ENCODE assay signal across 32 cellular contexts in the genomic region with DNA sequence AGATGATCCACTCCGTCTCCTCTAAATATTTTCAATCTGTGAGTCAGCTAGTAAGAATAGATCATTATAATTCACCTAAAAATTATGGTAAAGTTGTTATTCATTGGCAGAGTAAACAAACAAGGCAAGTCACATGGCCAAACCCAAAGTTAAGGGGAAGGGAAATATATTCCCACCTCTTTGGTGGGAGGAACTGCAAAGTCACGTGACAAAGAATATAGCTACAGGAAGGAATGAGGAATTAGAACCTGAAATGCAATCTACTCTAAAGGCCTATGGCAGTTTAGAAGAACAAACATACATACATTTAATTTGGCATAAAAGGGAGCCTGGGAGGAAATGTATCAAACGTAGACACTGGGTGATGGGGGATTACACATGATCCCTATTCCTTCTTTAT.
"Had no signal": no experiment of that assay in that cellular context is flagged by ENCODE, and none has a peak within 500 bp of the region (broad histone marks: within the 10 kb centered on the region; RNA-seq: fewer than 3 reads in every experiment).

No MANE protein-coding gene starts in this region.

- H3K4me2 ChIP-seq: hepatocyte had no signal

- H2AFZ ChIP-seq: hepatocyte had no signal

- H3K9me3 ChIP-seq: adrenal gland, body of pancreas, esophagus squamous epithelium, gastroesophageal sphincter, heart right ventricle had no signal

- H3K27me3 Mint-ChIP-seq: activated naive CD4-positive, alpha-beta T cell treated with anti-CD3 and anti-CD28 coated beads, Interleukin-2, amount 50 U/mL, for 24 hours; activated naive CD8-positive, alpha-beta T cell treated with anti-CD3 and anti-CD28 coated beads for 36 hours; activated naive CD8-positive, alpha-beta T cell treated with anti-CD3 and anti-CD28 coated beads, Interleukin-2, amount 50 U/mL, for 24 hours had no signal

- H3K27me3 ChIP-seq: body of pancreas had no signal

- H3K36me3 Mint-ChIP-seq: activated naive CD4-positive, alpha-beta T cell treated with anti-CD3 and anti-CD28 coated beads, Interleukin-2, amount 50 U/mL, for 24 hours; activated naive CD8-positive, alpha-beta T cell treated with anti-CD3 and anti-CD28 coated beads for 36 hours; WTC11 had no signal

- H3K27ac ChIP-seq: adrenal gland, body of pancreas, epithelial cell of prostate, esophagus squamous epithelium, gastroesophageal sphincter, heart right ventricle, hepatocyte, VCaP had no signal

- H3K4me3 ChIP-seq: adrenal gland, body of pancreas, esophagus squamous epithelium, gastroesophageal sphincter, heart right ventricle, hepatocyte had no signal

- DNase-seq: activated CD4-positive, alpha-beta memory T cell treated with anti-CD3 and anti-CD28 coated beads, Interleukin-2, amount 10 ng/mL, durations not matched to agents 7 days and 5 days; activated CD4-positive, alpha-beta T cell treated with anti-CD3 and anti-CD28 coated beads for 1 hour; activated CD4-positive, alpha-beta T cell treated with anti-CD3 and anti-CD28 coated beads for 4 hours; activated CD4-positive, alpha-beta T cell treated with anti-CD3 and anti-CD28 coated beads, Interleukin-2, amount 10 ng/mL, durations not matched to agents 7 days and 5 days; activated CD4-positive, alpha-beta T cell treated with anti-CD3 and anti-CD28 coated beads, Interleukin-2, amount 50 U/mL, for 4 hours; activated CD8-positive, alpha-beta memory T cell treated with anti-CD3 and anti-CD28 coated beads, Interleukin-2, amount 50 U/mL, for 48 hours; activated gamma-delta T cell; activated naive CD4-positive, alpha-beta T cell treated with anti-CD3 and anti-CD28 coated beads for 36 hours; activated naive CD8-positive, alpha-beta T cell treated with anti-CD3 and anti-CD28 coated beads for 36 hours; activated naive CD8-positive, alpha-beta T cell treated with anti-CD3 and anti-CD28 coated beads, Interleukin-2, amount 50 U/mL, for 24 hours; activated T-cell treated with anti-CD3 and anti-CD28 coated beads for 4 hours; activated T-cell treated with anti-CD3 and anti-CD28 coated beads, Interleukin-2, amount 50 U/mL, for 24 hours; activated T-cell treated with anti-CD3 and anti-CD28 coated beads, Interleukin-2, amount 50 U/mL, for 72 hours; adrenal gland; amygdala; aorta; body of pancreas; caudate nucleus; cortex of kidney; effector CD8-positive, alpha-beta T cell; esophagus squamous epithelium; foreskin melanocyte; heart right ventricle; T-helper 17 cell; T1000 had no signal

- H3K79me2 ChIP-seq: hepatocyte had no signal

- H3K36me3 ChIP-seq: adrenal gland, esophagus squamous epithelium, gastroesophageal sphincter, heart right ventricle had no signal

- H3K4me1 Mint-ChIP-seq: activated CD4-positive, alpha-beta memory T cell treated with anti-CD3 and anti-CD28 coated beads, Interleukin-2, amount 10 ng/mL, durations not matched to agents 7 days and 5 days; activated CD4-positive, alpha-beta T cell treated with anti-CD3 and anti-CD28 coated beads, Interleukin-2, amount 10 ng/mL, durations not matched to agents 7 days and 5 days; T-helper 17 cell had no signal

- H3K27ac Mint-ChIP-seq: activated CD4-positive, alpha-beta memory T cell treated with anti-CD3 and anti-CD28 coated beads, Interleukin-2, amount 10 ng/mL, durations not matched to agents 7 days and 5 days; activated CD4-positive, alpha-beta T cell treated with anti-CD3 and anti-CD28 coated beads, Interleukin-2, amount 10 ng/mL, durations not matched to agents 7 days and 5 days; activated naive CD4-positive, alpha-beta T cell treated with anti-CD3 and anti-CD28 coated beads for 36 hours; activated naive CD4-positive, alpha-beta T cell treated with anti-CD3 and anti-CD28 coated beads, Interleukin-2, amount 50 U/mL, for 24 hours; activated naive CD8-positive, alpha-beta T cell treated with anti-CD3 and anti-CD28 coated beads for 36 hours; activated naive CD8-positive, alpha-beta T cell treated with anti-CD3 and anti-CD28 coated beads, Interleukin-2, amount 50 U/mL, for 24 hours; activated T-cell treated with anti-CD3 and anti-CD28 coated beads, Interleukin-2, amount 50 U/mL, for 24 hours; T-helper 17 cell; T-helper 2 cell treated with Interferon-gamma antibody and Interleukin-4, amounts not matched to agents 5 μg/mL and 100 μg/mL, for 36 hours; WTC11 had no signal

- H3K4me3 Mint-ChIP-seq: activated CD4-positive, alpha-beta memory T cell treated with anti-CD3 and anti-CD28 coated beads, Interleukin-2, amount 10 ng/mL, durations not matched to agents 7 days and 5 days; activated CD4-positive, alpha-beta T cell treated with anti-CD3 and anti-CD28 coated beads, Interleukin-2, amount 10 ng/mL, durations not matched to agents 7 days and 5 days; activated naive CD4-positive, alpha-beta T cell treated with anti-CD3 and anti-CD28 coated beads for 36 hours; activated naive CD4-positive, alpha-beta T cell treated with anti-CD3 and anti-CD28 coated beads, Interleukin-2, amount 50 U/mL, for 24 hours; activated naive CD8-positive, alpha-beta T cell treated with anti-CD3 and anti-CD28 coated beads for 36 hours; activated naive CD8-positive, alpha-beta T cell treated with anti-CD3 and anti-CD28 coated beads, Interleukin-2, amount 50 U/mL, for 24 hours; activated T-cell treated with anti-CD3 and anti-CD28 coated beads, Interleukin-2, amount 50 U/mL, for 24 hours; activated T-cell treated with anti-CD3 and anti-CD28 coated beads, Interleukin-2, amount 50 U/mL, for 72 hours; T-helper 17 cell; T-helper 2 cell treated with Interferon-gamma antibody and Interleukin-4, amounts not matched to agents 5 μg/mL and 100 μg/mL, for 36 hours; WTC11 had no signal

- H3K4me1 ChIP-seq: adrenal gland, body of pancreas, esophagus squamous epithelium, gastroesophageal sphincter, heart right ventricle had no signal

- H3K9me3 Mint-ChIP-seq: activated CD4-positive, alpha-beta memory T cell treated with anti-CD3 and anti-CD28 coated beads, Interleukin-2, amount 10 ng/mL, durations not matched to agents 7 days and 5 days; activated CD4-positive, alpha-beta T cell treated with anti-CD3 and anti-CD28 coated beads, Interleukin-2, amount 10 ng/mL, durations not matched to agents 7 days and 5 days; activated naive CD4-positive, alpha-beta T cell treated with anti-CD3 and anti-CD28 coated beads for 36 hours; activated naive CD4-positive, alpha-beta T cell treated with anti-CD3 and anti-CD28 coated beads, Interleukin-2, amount 50 U/mL, for 24 hours; activated naive CD8-positive, alpha-beta T cell treated with anti-CD3 and anti-CD28 coated beads for 36 hours; activated naive CD8-positive, alpha-beta T cell treated with anti-CD3 and anti-CD28 coated beads, Interleukin-2, amount 50 U/mL, for 24 hours; activated T-cell treated with anti-CD3 and anti-CD28 coated beads, Interleukin-2, amount 50 U/mL, for 24 hours; activated T-cell treated with anti-CD3 and anti-CD28 coated beads, Interleukin-2, amount 50 U/mL, for 72 hours; T-helper 2 cell treated with Interferon-gamma antibody and Interleukin-4, amounts not matched to agents 5 μg/mL and 100 μg/mL, for 36 hours; WTC11 had no signal
